Comparison of ENCODE assay signal across 27 cellular contexts in the genomic region with DNA sequence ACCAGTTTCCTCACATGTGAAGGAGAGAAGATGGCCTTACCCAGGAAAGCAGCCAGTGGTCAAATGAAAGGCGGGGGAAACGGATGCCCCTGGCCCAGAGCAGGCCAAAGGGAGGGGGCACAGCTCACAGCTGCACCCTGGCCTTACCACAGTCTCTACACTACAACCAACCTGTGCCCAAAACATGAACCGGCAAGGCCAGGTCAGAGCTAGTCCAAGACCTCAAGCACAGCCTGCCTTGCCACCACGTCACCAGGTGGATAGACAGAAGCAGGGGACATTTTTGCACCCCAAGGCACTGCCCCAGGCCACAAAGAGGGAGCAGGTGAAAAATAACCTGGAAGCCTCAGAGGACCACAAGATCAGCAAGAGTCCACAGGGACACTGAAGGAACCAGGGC. TPM values are rescaled to one million over a fixed set of nuclear protein-coding genes. Genes with fewer than 3 reads are reported as not detected.
"Had no signal": no experiment of that assay in that cellular context is flagged by ENCODE, and none has a peak within 500 bp of the region (broad histone marks: within the 10 kb centered on the region; RNA-seq: fewer than 3 reads in every experiment).

No MANE protein-coding gene starts in this region.

- ATAC-seq: K562, Panc1, PC-3 had no signal

- H3K27ac ChIP-seq: HL-60, KMS-11, RWPE1, SJCRH30 had no signal

- FAIRE-seq: HTR-8/SVneo, K562 had no signal

- H3K4me2 ChIP-seq: KMS-11 had no signal

- H3K4me1 ChIP-seq: SJCRH30 had no signal

- H3K9me3 ChIP-seq: SJCRH30 had no signal

- DNase-seq: Kasumi-1, MM.1S, NCI-H1092 treated with DMSO at 0.1 percent for 48 hours, NCI-H1436, NCI-H187, NCI-H2029, NCI-H2081 treated with DMSO at 0.1 percent for 48 hours, NCI-H2171, NCI-H226, NCI-H446, NCI-H510A, NCI-H524 treated with DMSO at 0.1 percent for 48 hours, NCI-H69, NCI-H774, PC-3, SHP77 treated with DMSO at 0.1 percent for 48 hours, SJCRH30 had no signal

- H3K36me3 ChIP-seq: SJCRH30 had no signal

- H3K9ac ChIP-seq: KMS-11 had no signal

- H3K4me3 ChIP-seq: K562, SJCRH30 had no signal

RNA-seq across cellular contexts. Expression of gene GRIN1, which starts 4.5 kb away (rescaled TPM):
- total RNA-seq: M059J had no signal
- polyA plus RNA-seq: IgD-negative memory B cell had no signal

RNA-seq across cellular contexts. Expression of gene LRRC26, which starts 26.4 kb away (rescaled TPM):
- total RNA-seq: K562; M059J; OCI-LY7; T-helper 1 cell treated with Interleukin-12 subunit alpha and Interleukin-12 subunit beta and Interleukin-4 antibody, amounts not matched to agents 30 ng/mL and 1 ng/mL, for 36 hours had no signal
- polyA plus RNA-seq: IgD-negative memory B cell, K562 had no signal

RNA-seq across cellular contexts. Expression of gene TMEM210, which starts 28.4 kb away (rescaled TPM):
- total RNA-seq: K562; M059J; OCI-LY7; PC-3; SJCRH30; T-helper 1 cell treated with Interleukin-12 subunit alpha and Interleukin-12 subunit beta and Interleukin-4 antibody, amounts not matched to agents 30 ng/mL and 1 ng/mL, for 36 hours had no signal
- polyA plus RNA-seq: IgD-negative memory B cell, K562 had no signal
